8 cellular contexts compared by ENCODE assay signal in genomic region chr12:130715996-130716917, GRCh38. TPM values are rescaled to one million over a fixed set of nuclear protein-coding genes. Genes with fewer than 3 reads are reported as not detected.
A peak's percentile ranks its signal among the peaks of the same experiment; 100 is the strongest.
DNase-seq lines count a peak whose midpoint lies in the region; ATAC-seq and TF ChIP-seq lines count a peak whose summit lies in the region.

TSS of gene RIMBP2 (minus strand) at chr12:130716299. CDS start at chr12:130479013, 237,286 bp downstream.

- no peak for TF ChIP-seq CTCF in cardiac fibroblast (IDR thresholded peaks at IDR 0.05; ENCODE audit: low read depth, low read length)
- no peak for TF ChIP-seq CTCF in GM20000 (IDR thresholded peaks at IDR 0.05; ENCODE audit: extremely low read depth, missing control alignments)

- peak within 1 kb of the TSS in 1 of 2 donors; percentile 7 for H3K4me3 ChIP-seq in cardiac fibroblast (replicated peaks in 1 of 2; ENCODE audit: low read depth in 2 of 2, low read length in 2 of 2)
- H3K4me3 ChIP-seq in mesendoderm (ENCODE audit: low read length), result peak within 1 kb of the TSS; percentile 78

- no peaks in the 10 kb centered on the region for H3K36me3 ChIP-seq in mesendoderm (ENCODE audit: control insufficient read depth, insufficient read depth, low read length)

- no peaks in the 10 kb centered on the region for H3K79me1 ChIP-seq in mesendoderm (ENCODE audit: low read length)

- peak within 1 kb of the TSS; percentile 97 for H3K4me2 ChIP-seq in mesendoderm (ENCODE audit: low read length)

- peak within 1 kb of the TSS; percentile 88 for H3K56ac ChIP-seq in mesendoderm (ENCODE audit: low read length)

- no peaks in the 10 kb centered on the region for H3K27me3 ChIP-seq in mesendoderm (ENCODE audit: insufficient read depth, low read length, poor library complexity)

- WGBS in mesendoderm (ENCODE audit: extremely low coverage, insufficient coverage, low lambda C conversion rate), result no CpG with 5 or more reads among the region's 33 CpGs

- no peak within 1 kb of the TSS for H3K23ac ChIP-seq in mesendoderm (ENCODE audit: low read length)

- H3K4me1 ChIP-seq in mesendoderm (ENCODE audit: control insufficient read depth, low read depth, low read length), result peaks cover 5% of the 10 kb centered on the region

- no peak within 1 kb of the TSS for H2BK5ac ChIP-seq in mesendoderm (ENCODE audit: low read length)

- peak within 1 kb of the TSS; percentile 78 for H3K9ac ChIP-seq in mesendoderm (ENCODE audit: low read length)

- peak within 1 kb of the TSS; percentile 33 for H3K18ac ChIP-seq in mesendoderm (ENCODE audit: low read length)

- ATAC-seq in GM21526 (IDR thresholded peaks at IDR 0.05; ENCODE audit: low FRiP score, unreplicated experiment), result no peak
- ATAC-seq in GM21723 (IDR thresholded peaks at IDR 0.05; ENCODE audit: unreplicated experiment), result no peak

- no peak within 1 kb of the TSS for H2BK120ac ChIP-seq in mesendoderm (ENCODE audit: low read depth, low read length)

- H4K5ac ChIP-seq in mesendoderm (ENCODE audit: low read length), result no peak within 1 kb of the TSS

- H3K27ac ChIP-seq in mesendoderm (ENCODE audit: low read depth, low read length), result no peak within 1 kb of the TSS

- peak within 1 kb of the TSS; percentile 6 for H3K4ac ChIP-seq in mesendoderm (ENCODE audit: low read depth, low read length)

- DNase-seq in DMS79 (lab: John Stamatoyannopoulos, UW) (peak; percentile 66), NCI-H187 (lab: John Stamatoyannopoulos, UW) (peak; percentile 91 to 93), cardiac fibroblast (ENCODE audit: low read depth in 2 of 2) (peak; percentile 29 to 52), mesendoderm (peak; percentile 89), GM20000 (ENCODE audit: low spot score) (no peak)
- DNase-seq in activated effector memory CD4-positive, alpha-beta T cell treated with Interleukin-2 at 50 U/mL for 16 hours, result no peak

- H3K79me2 ChIP-seq in mesendoderm (ENCODE audit: control insufficient read depth, insufficient read depth, low read length), result no peaks in the 10 kb centered on the region

- H2AK5ac ChIP-seq in mesendoderm (ENCODE audit: low read length), result no peak within 1 kb of the TSS

- no peak within 1 kb of the TSS for H2BK15ac ChIP-seq in mesendoderm (replicated peaks; ENCODE audit: low read depth)

- no peak within 1 kb of the TSS for H4K8ac ChIP-seq in mesendoderm (ENCODE audit: low read depth, low read length)

RNA-seq across cellular contexts. Expression of gene RIMBP2, which starts in this region (rescaled TPM):
- 1.5 TPM for polyA plus RNA-seq in mesendoderm (2013, experiment 1 of 2)
- 1.4 TPM for polyA plus RNA-seq in mesendoderm (2013, experiment 2 of 2)

Comparison
In these comparisons a context has a peak if more than half of its experiments do, and no peak if none do; other contexts are left out.
1. DNase-seq: peak in DMS79 (single experiment), NCI-H187 (2 of 2), cardiac fibroblast (2 of 2) and mesendoderm (single experiment); none in GM20000 (single experiment) and activated effector memory CD4-positive, alpha-beta T cell treated with Interleukin-2 at 50 U/mL for 16 hours (single experiment).